In the genomic region with DNA sequence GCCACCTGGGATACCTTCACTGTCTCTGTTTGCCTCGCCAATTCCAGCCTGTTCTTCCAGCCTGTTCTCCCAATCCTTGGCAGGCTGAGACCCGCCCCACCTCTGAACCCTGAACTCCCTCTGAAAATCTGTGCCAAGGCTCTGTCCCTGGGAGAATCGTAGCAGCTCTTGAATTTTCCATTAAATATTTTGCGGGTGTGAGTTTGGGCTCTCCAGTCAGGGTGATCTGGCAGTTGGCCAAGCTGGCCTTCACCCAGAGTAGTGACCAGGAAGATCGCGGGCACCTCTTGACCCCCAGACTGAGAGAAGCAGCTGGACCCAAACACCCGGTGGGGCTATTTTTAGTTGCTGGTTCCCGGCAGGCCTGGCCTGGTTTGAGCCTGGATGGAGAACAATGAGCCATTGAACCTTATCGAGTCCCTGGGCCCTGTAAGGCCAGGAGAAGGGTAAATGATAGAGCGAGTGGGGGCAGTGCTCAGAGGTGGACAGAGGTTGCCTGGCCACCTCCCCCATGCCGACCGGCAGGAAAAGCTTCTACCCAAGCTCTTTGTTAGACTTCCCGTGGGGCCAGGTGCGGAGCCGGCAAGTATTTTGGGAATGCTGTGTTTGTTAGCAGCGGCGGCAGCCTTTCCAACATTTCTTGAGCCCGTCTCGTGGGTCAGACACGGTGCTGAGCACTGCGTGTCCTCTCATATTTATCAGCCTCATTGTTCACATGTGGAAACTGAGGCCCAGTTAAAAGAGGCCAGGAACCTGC, we compare ENCODE assay signal across 12 cellular contexts.
A peak's percentile ranks its signal among the peaks of the same experiment; 100 is the strongest.
DNase-seq lines count a peak whose midpoint lies in the region; ATAC-seq and TF ChIP-seq lines count a peak whose summit lies in the region.
"Had no signal": no experiment of that assay in that cellular context is flagged by ENCODE, and none has a peak within 500 bp of the region (broad histone marks: within the 10 kb centered on the region; RNA-seq: fewer than 3 reads in every experiment).

No MANE protein-coding gene starts in this region.

- peak overlapping the region; percentile 12 for H2BK120ac ChIP-seq in neuronal stem cell (ENCODE audit: low read depth, low read length)

- H3K14ac ChIP-seq in neuronal stem cell (ENCODE audit: low read length), result no peak overlapping the region

- no peak overlapping the region for H3K4me2 ChIP-seq in neuronal stem cell (ENCODE audit: insufficient read depth, low read length, poor library complexity, severe bottlenecking)

- H3K23ac ChIP-seq in neuronal stem cell (ENCODE audit: low read depth, low read length, poor library complexity), result no peak overlapping the region

- H3K4me1 ChIP-seq in heart left ventricle (peaks cover 3 to 60% (median 38%) of the 10 kb centered on the region in 12 donors), neuronal stem cell (ENCODE audit: control insufficient read depth in 2 of 2, insufficient read depth in 1 of 2, low read depth in 1 of 2, low read length in 2 of 2) (peaks cover 17% of the 10 kb centered on the region in 2 donors), aorta (ENCODE audit: control insufficient read depth in 1 of 2, insufficient read depth in 2 of 2, low read length in 2 of 2) (no peaks in the 10 kb centered on the region)

- no peak overlapping the region for H4K8ac ChIP-seq in neuronal stem cell (ENCODE audit: low read depth, low read length)

- no peaks in the 10 kb centered on the region for H3K79me1 ChIP-seq in neuronal stem cell (ENCODE audit: low read depth, low read length)

- no peak for ATAC-seq in natural killer cell treated with Interleukin-12 subunit alpha and Interleukin-12 subunit beta and Interleukin-15 and Interleukin-18, amount 100 ng/mL, for 72 hours
- ATAC-seq in natural killer cell, result no peak
- peak; percentile 89 to 96 (median 96) for ATAC-seq in heart left ventricle
- ATAC-seq in aorta (ENCODE audit: low FRiP score), result peak; percentile 84
- ATAC-seq in GM19455 (IDR thresholded peaks at IDR 0.05; ENCODE audit: unreplicated experiment), result no peak
- ATAC-seq: activated T-cell treated with anti-CD3 and anti-CD28 coated beads, Interleukin-2, amount 50 U/mL, for 72 hours had no signal

- no peaks in the 10 kb centered on the region for H3K36me3 Mint-ChIP-seq in natural killer cell treated with Interleukin-12 subunit alpha and Interleukin-12 subunit beta and Interleukin-15 and Interleukin-18, amount 100 ng/mL, for 72 hours
- H3K36me3 Mint-ChIP-seq in natural killer cell, result no peaks in the 10 kb centered on the region
- H3K36me3 Mint-ChIP-seq in T-helper 2 cell treated with Interferon-gamma antibody and Interleukin-4, amounts not matched to agents 5 μg/mL and 100 μg/mL, for 36 hours (ENCODE audit: low read depth), result no peaks in the 10 kb centered on the region

- no peak overlapping the region for H3K27ac Mint-ChIP-seq in natural killer cell treated with Interleukin-12 subunit alpha and Interleukin-12 subunit beta and Interleukin-15 and Interleukin-18, amount 100 ng/mL, for 72 hours
- H3K27ac Mint-ChIP-seq in natural killer cell, result no peak overlapping the region
- H3K27ac Mint-ChIP-seq in T-helper 2 cell treated with Interferon-gamma antibody and Interleukin-4, amounts not matched to agents 5 μg/mL and 100 μg/mL, for 36 hours, result no peak overlapping the region
- H3K27ac Mint-ChIP-seq: activated T-cell treated with anti-CD3 and anti-CD28 coated beads, Interleukin-2, amount 50 U/mL, for 72 hours had no signal

- H2AFZ ChIP-seq in neuronal stem cell (ENCODE audit: low read length), result peak overlapping the region; percentile 86

- H3K27me3 ChIP-seq in heart left ventricle (no peaks in the 10 kb centered on the region), neuronal stem cell (ENCODE audit: control insufficient read depth in 3 of 3, insufficient read depth in 3 of 3, low read depth in 1 of 3, low read length in 3 of 3) (no peaks in the 10 kb centered on the region), aorta (ENCODE audit: control insufficient read depth in 1 of 2, insufficient read depth in 2 of 2, low read length in 1 of 2) (no peaks in the 10 kb centered on the region)
- H3K27me3 ChIP-seq: SJSA1 had no signal

- no peak for TF ChIP-seq POLR2A in heart left ventricle (IDR thresholded peaks at IDR 0.05)

- H3K9me3 ChIP-seq in heart left ventricle, result no peaks in the 10 kb centered on the region
- H3K9me3 ChIP-seq in neuronal stem cell (replicated peaks in 1 of 2; ENCODE audit: control insufficient read depth in 2 of 2, insufficient read depth in 1 of 2, low read depth in 1 of 2, low read length in 2 of 2), result peaks cover 0 to 1% of the 10 kb centered on the region in 2 donors
- H3K9me3 ChIP-seq in aorta (ENCODE audit: control insufficient read depth, low read length), result no peaks in the 10 kb centered on the region
- H3K9me3 ChIP-seq: SJSA1 had no signal

- H3K9ac ChIP-seq in neuronal stem cell (ENCODE audit: low read depth, low read length, poor library complexity), result no peak overlapping the region

- no peak overlapping the region for H3K4ac ChIP-seq in neuronal stem cell (ENCODE audit: low read length)

- 9 to 21% (median 13%) methylated on average over 19 to 21 of the region's 21 CpGs for WGBS in heart left ventricle, 4 donors
- WGBS in neuronal stem cell (ENCODE audit: extremely low coverage in 2 of 2, insufficient read length in 2 of 2, insufficient replicate concordance in 1 of 2), 2 donors, result no CpG with 5 or more reads among the region's 21 CpGs
- WGBS in aorta, 2 donors, result 13 to 16% methylated on average over 21 of the region's 21 CpGs

- intact Hi-C loops in natural killer cell (cut with micrococcal nuclease) (no loop called here), heart left ventricle (cut with DNase I) (loop anchor here in 1 of 10 donors (5.0 kb wide), 1 partner anchor 43 kb away; no protein-coding TSS in a partner anchor), aorta (cut with DNase I) (no loop called here)

- TF ChIP-seq CTCF in natural killer cell (IDR thresholded peaks at IDR 0.05), result no peak
- TF ChIP-seq CTCF in heart left ventricle (IDR thresholded peaks at IDR 0.05), result no peak

- peak overlapping the region; percentile 60 to 91 (median 80) for H3K27ac ChIP-seq in heart left ventricle
- peak overlapping the region; percentile 60 for H3K27ac ChIP-seq in neuronal stem cell (replicated peaks; ENCODE audit: low read length)
- H3K27ac ChIP-seq in aorta (ENCODE audit: low read depth in 1 of 2, low read length in 2 of 2), result peak overlapping the region; percentile 36 to 94
- H3K27ac ChIP-seq: epithelial cell of prostate, SJSA1 had no signal

- H3K36me3 ChIP-seq in heart left ventricle (no peaks in the 10 kb centered on the region), neuronal stem cell (replicated peaks in 1 of 2; ENCODE audit: control insufficient read depth in 2 of 2, insufficient read depth in 2 of 2, low read length in 2 of 2) (no peaks in the 10 kb centered on the region), aorta (ENCODE audit: control insufficient read depth in 1 of 2, insufficient read depth in 2 of 2, low read length in 1 of 2) (no peaks in the 10 kb centered on the region)
- H3K36me3 ChIP-seq: SJSA1 had no signal

- no peak overlapping the region for H3K4me3 Mint-ChIP-seq in natural killer cell treated with Interleukin-12 subunit alpha and Interleukin-12 subunit beta and Interleukin-15 and Interleukin-18, amount 100 ng/mL, for 72 hours
- no peak overlapping the region for H3K4me3 Mint-ChIP-seq in natural killer cell
- H3K4me3 Mint-ChIP-seq in T-helper 2 cell treated with Interferon-gamma antibody and Interleukin-4, amounts not matched to agents 5 μg/mL and 100 μg/mL, for 36 hours, result no peak overlapping the region
- H3K4me3 Mint-ChIP-seq: activated T-cell treated with anti-CD3 and anti-CD28 coated beads, Interleukin-2, amount 50 U/mL, for 72 hours had no signal

- H4K91ac ChIP-seq in neuronal stem cell (ENCODE audit: low read depth, low read length, poor library complexity), result peak overlapping the region; percentile 4

- no peaks in the 10 kb centered on the region for H3K4me1 Mint-ChIP-seq in natural killer cell treated with Interleukin-12 subunit alpha and Interleukin-12 subunit beta and Interleukin-15 and Interleukin-18, amount 100 ng/mL, for 72 hours (ENCODE audit: low read depth in 2 of 2)
- no peaks in the 10 kb centered on the region for H3K4me1 Mint-ChIP-seq in natural killer cell
- H3K4me1 Mint-ChIP-seq in T-helper 2 cell treated with Interferon-gamma antibody and Interleukin-4, amounts not matched to agents 5 μg/mL and 100 μg/mL, for 36 hours (ENCODE audit: low read depth), result no peaks in the 10 kb centered on the region

- no peak overlapping the region for H3K4me3 ChIP-seq in heart left ventricle
- no peak overlapping the region for H3K4me3 ChIP-seq in neuronal stem cell (ENCODE audit: low read length in 2 of 2)
- H3K4me3 ChIP-seq in aorta (ENCODE audit: low read length in 2 of 2), result no peak overlapping the region
- H3K4me3 ChIP-seq: SJSA1 had no signal

- no peaks in the 10 kb centered on the region for H3K9me3 Mint-ChIP-seq in natural killer cell treated with Interleukin-12 subunit alpha and Interleukin-12 subunit beta and Interleukin-15 and Interleukin-18, amount 100 ng/mL, for 72 hours
- H3K9me3 Mint-ChIP-seq in natural killer cell, result no peaks in the 10 kb centered on the region
- no peaks in the 10 kb centered on the region for H3K9me3 Mint-ChIP-seq in T-helper 2 cell treated with Interferon-gamma antibody and Interleukin-4, amounts not matched to agents 5 μg/mL and 100 μg/mL, for 36 hours
- H3K9me3 Mint-ChIP-seq: activated T-cell treated with anti-CD3 and anti-CD28 coated beads, Interleukin-2, amount 50 U/mL, for 72 hours had no signal

- H2AK5ac ChIP-seq in neuronal stem cell (ENCODE audit: low read depth, low read length), result peak overlapping the region; percentile 96

- H2BK5ac ChIP-seq in neuronal stem cell (ENCODE audit: low read length), result peak overlapping the region; percentile 57

- H2BK12ac ChIP-seq in neuronal stem cell (ENCODE audit: low read length), result peak overlapping the region; percentile 3

- H3K27me3 Mint-ChIP-seq in natural killer cell treated with Interleukin-12 subunit alpha and Interleukin-12 subunit beta and Interleukin-15 and Interleukin-18, amount 100 ng/mL, for 72 hours, result no peaks in the 10 kb centered on the region
- no peaks in the 10 kb centered on the region for H3K27me3 Mint-ChIP-seq in natural killer cell (ENCODE audit: low read depth in 2 of 2)
- H3K27me3 Mint-ChIP-seq in T-helper 2 cell treated with Interferon-gamma antibody and Interleukin-4, amounts not matched to agents 5 μg/mL and 100 μg/mL, for 36 hours (ENCODE audit: low read depth), result no peaks in the 10 kb centered on the region

- DNase-seq in natural killer cell treated with Interleukin-12 subunit alpha and Interleukin-12 subunit beta and Interleukin-15 and Interleukin-18, amount 100 ng/mL, for 72 hours (ENCODE audit: low spot score), result peak; percentile 23
- DNase-seq in natural killer cell, result no peak
- DNase-seq in heart left ventricle, result peak; percentile 89 to 94 (median 91)
- no peak for DNase-seq in neuronal stem cell (ENCODE audit: low spot score)
- peak; percentile 92 to 95 for DNase-seq in aorta
- DNase-seq in T-helper 2 cell treated with Interferon-gamma antibody and Interleukin-4, amounts not matched to agents 5 μg/mL and 100 μg/mL, for 36 hours (ENCODE audit: low spot score), result no peak
- no peak for DNase-seq in SK-N-DZ (ENCODE audit: low spot score)
- DNase-seq: activated T-cell treated with anti-CD3 and anti-CD28 coated beads, Interleukin-2, amount 50 U/mL, for 72 hours; NCI-H1048 had no signal

- peak overlapping the region; percentile 80 for H3K18ac ChIP-seq in neuronal stem cell (ENCODE audit: low read length)

- peak overlapping the region; percentile 52 for H2BK15ac ChIP-seq in neuronal stem cell (ENCODE audit: low read length)

Comparison
In these comparisons a context has a peak if more than half of its experiments do, and no peak if none do; other contexts are left out.
1. DNase-seq: peak in natural killer cell treated with Interleukin-12 subunit alpha and Interleukin-12 subunit beta and Interleukin-15 and Interleukin-18, amount 100 ng/mL, for 72 hours (single experiment), heart left ventricle (5 of 5) and aorta (2 of 2); none in natural killer cell (single experiment), neuronal stem cell (single experiment), T-helper 2 cell treated with Interferon-gamma antibody and Interleukin-4, amounts not matched to agents 5 μg/mL and 100 μg/mL, for 36 hours (single experiment) and SK-N-DZ (single experiment).
2. ATAC-seq: peak in heart left ventricle (4 of 4) and aorta (single experiment); none in natural killer cell treated with Interleukin-12 subunit alpha and Interleukin-12 subunit beta and Interleukin-15 and Interleukin-18, amount 100 ng/mL, for 72 hours (0 of 2), natural killer cell (0 of 3) and GM19455 (single experiment).
3. Peak in every context shown above with its lines, with median percentiles within 50 percentile points of each other: H3K27ac ChIP-seq.